Comparison of ENCODE assay signal across 1 cellular context in genomic region chr10:68721673-68721963, GRCh38.
TF ChIP-seq lines count a peak whose summit lies in the region.

No MANE protein-coding gene starts in this region.

TF ChIP-seq in HEK293, 187 proteins besides CTCF, POLR2A, EP300 and RAD21 (continued from another document):
- no peak for TF ChIP-seq ZNF37A (tag by site-specific recombination; IDR thresholded peaks at IDR 0.05)
- TF ChIP-seq ZNF449 (tag by site-specific recombination; IDR thresholded peaks at IDR 0.05) = no peak
- TF ChIP-seq ATF2 (tag by site-specific recombination; IDR thresholded peaks at IDR 0.05; ENCODE audit: low read depth) = no peak
- TF ChIP-seq BCL6B (tag by site-specific recombination; IDR thresholded peaks at IDR 0.05) = no peak
- TF ChIP-seq ZNF768 (tag by site-specific recombination; IDR thresholded peaks at IDR 0.05) = no peak
- TF ChIP-seq ZNF670 (tag by site-specific recombination; IDR thresholded peaks at IDR 0.05; ENCODE audit: low read depth) = no peak
- 0 out of 2 replicates have a peak, but pooled peaks have one; percentile 6 for TF ChIP-seq YY1 (tag by site-specific recombination; IDR thresholded peaks at IDR 0.05)
- TF ChIP-seq SALL2 (tag by site-specific recombination; IDR thresholded peaks at IDR 0.05; ENCODE audit: borderline replicate concordance) = no peak
- no peak for TF ChIP-seq ZNF211 (tag by site-specific recombination; IDR thresholded peaks at IDR 0.05; ENCODE audit: low read depth)
- TF ChIP-seq ZNF544 (tag by site-specific recombination; IDR thresholded peaks at IDR 0.05) = no peak
- 0 out of 2 replicates have a peak, but pooled peaks have one; percentile 3 for TF ChIP-seq PBX3 (CRISPR knock-in tag; IDR thresholded peaks at IDR 0.05)
- no peak for TF ChIP-seq ZNF677 (tag by site-specific recombination; IDR thresholded peaks at IDR 0.05)
- no peak for TF ChIP-seq KLF10 (tag by site-specific recombination; IDR thresholded peaks at IDR 0.05)
- no peak for TF ChIP-seq ZNF621 (tag by site-specific recombination; IDR thresholded peaks at IDR 0.05)
- no peak for TF ChIP-seq ZNF324 (tag by site-specific recombination; IDR thresholded peaks at IDR 0.05)
- no peak for TF ChIP-seq ZNF629 (tag by site-specific recombination; IDR thresholded peaks at IDR 0.05)
- no peak for TF ChIP-seq ZNF426 (tag by site-specific recombination; IDR thresholded peaks at IDR 0.05)
- no peak for TF ChIP-seq GLIS1 (tag by site-specific recombination; IDR thresholded peaks at IDR 0.05)
- TF ChIP-seq ZNF16 (tag by site-specific recombination; IDR thresholded peaks at IDR 0.05; ENCODE audit: low read depth) = peak; percentile 90
- no peak for TF ChIP-seq ZNF510 (tag by site-specific recombination; IDR thresholded peaks at IDR 0.05; ENCODE audit: insufficient replicate concordance)
- TF ChIP-seq ZNF76 (tag by site-specific recombination; IDR thresholded peaks at IDR 0.05; ENCODE audit: borderline replicate concordance, low read depth) = no peak
- 0 out of 2 replicates have a peak, but pooled peaks have one; percentile 5 for TF ChIP-seq TCF7L2 (IDR thresholded peaks at IDR 0.05; ENCODE audit: borderline replicate concordance, low read depth, low read length)
- no peak for TF ChIP-seq KLF8 (tag by site-specific recombination; IDR thresholded peaks at IDR 0.05)
- no peak for TF ChIP-seq ZNF837 (tag by site-specific recombination; IDR thresholded peaks at IDR 0.05)
- no peak for TF ChIP-seq ZNF747 (tag by site-specific recombination; IDR thresholded peaks at IDR 0.05)
- TF ChIP-seq ZNF416 (tag by site-specific recombination; IDR thresholded peaks at IDR 0.05) = no peak
- TF ChIP-seq ZNF560 (tag by site-specific recombination; IDR thresholded peaks at IDR 0.05; ENCODE audit: borderline replicate concordance) = no peak
- TF ChIP-seq BCL11B (tag by site-specific recombination; IDR thresholded peaks at IDR 0.05; ENCODE audit: low read depth) = no peak
- no peak for TF ChIP-seq ZNF654 (tag by site-specific recombination; IDR thresholded peaks at IDR 0.05; ENCODE audit: low read depth)
- no peak for TF ChIP-seq ZFP37 (tag by site-specific recombination; IDR thresholded peaks at IDR 0.05)
- TF ChIP-seq TRIM28 (IDR thresholded peaks at IDR 0.05; ENCODE audit: borderline replicate concordance, low read length) = no peak
- TF ChIP-seq GLI2 (tag by site-specific recombination; IDR thresholded peaks at IDR 0.05; ENCODE audit: borderline replicate concordance, low read depth) = no peak
- TF ChIP-seq ZNF280D (tag by site-specific recombination; IDR thresholded peaks at IDR 0.05) = no peak
- TF ChIP-seq ZNF529 (tag by site-specific recombination; IDR thresholded peaks at IDR 0.05; ENCODE audit: insufficient replicate concordance) = no peak
- TF ChIP-seq ZNF791 (tag by site-specific recombination; IDR thresholded peaks at IDR 0.05) = no peak
